Comparison of ENCODE assay signal across 17 cellular contexts in genomic region chr7:137619181-137619580, GRCh38.
A peak's percentile ranks its signal among the peaks of the same experiment; 100 is the strongest.
DNase-seq lines count a peak whose midpoint lies in the region; ATAC-seq, FAIRE-seq and TF ChIP-seq lines count a peak whose summit lies in the region.
"Had no signal": no experiment of that assay in that cellular context is flagged by ENCODE, and none has a peak within 500 bp of the region (broad histone marks: within the 10 kb centered on the region; RNA-seq: fewer than 3 reads in every experiment).

No MANE protein-coding gene starts in this region.

- no peak overlapping the region for H2BK20ac ChIP-seq in IMR-90 (ENCODE audit: low read depth, low read length)

- no peak overlapping the region for H2AK9ac ChIP-seq in IMR-90 (replicated peaks; ENCODE audit: low read depth, low read length, poor library complexity)

- H3K79me2 ChIP-seq in HepG2 (ENCODE audit: insufficient read depth, low read length) = no peaks in the 10 kb centered on the region

- H3K27me3 ChIP-seq in IMR-90 (ENCODE audit: control insufficient read depth, insufficient read depth, low read length) (no peaks in the 10 kb centered on the region), HepG2 (ENCODE audit: control insufficient read depth in 1 of 2, insufficient read depth in 2 of 2, low read length in 2 of 2) (peaks cover 0 to 12% of the 10 kb centered on the region in 2 experiments; a peak in 1 of 5 replicates)

- peaks cover 24% of the 10 kb centered on the region for H3K4me1 Mint-ChIP-seq in WTC11
- H3K4me1 Mint-ChIP-seq: CD14-positive monocyte, IgD-negative memory B cell had no signal

- ATAC-seq in IMR-90 (ENCODE audit: low read depth) (no peak), WTC11 (no peak; the same call in 1 of the 2 replicates), HepG2 (no peak)
- ATAC-seq: A549; CD8-positive, alpha-beta T cell had no signal

- H4K91ac ChIP-seq in IMR-90 (ENCODE audit: insufficient read depth, low read depth, low read length) = no peak overlapping the region

- H3K36me3 ChIP-seq in IMR-90 (ENCODE audit: control insufficient read depth, insufficient read depth, low read length) (no peaks in the 10 kb centered on the region), HepG2 (replicated peaks in 1 of 2; ENCODE audit: control insufficient read depth in 1 of 2, insufficient read depth in 2 of 2, low read length in 2 of 2) (no peaks in the 10 kb centered on the region)
- H3K36me3 ChIP-seq: HAP-1 had no signal

- TF ChIP-seq CTCF in IMR-90 (conservative IDR thresholded peaks at IDR 0.05; ENCODE audit: low read depth, low read length) (no peak), WTC11 (IDR thresholded peaks at IDR 0.05) (no peak), HepG2 (CRISPR knock-in tag; IDR thresholded peaks at IDR 0.05) (no peak)

- H2BK120ac ChIP-seq in IMR-90 (ENCODE audit: low read depth, low read length) = no peak overlapping the region

- no peaks in the 10 kb centered on the region for H3K27me3 Mint-ChIP-seq in WTC11 (ENCODE audit: low read depth)
- H3K27me3 Mint-ChIP-seq: IgD-negative memory B cell had no signal

- H3K14ac ChIP-seq in IMR-90 (replicated peaks; ENCODE audit: low read depth, low read length) = no peak overlapping the region; the same call in 1 of the 2 replicates

- no peak overlapping the region for H2AFZ ChIP-seq in IMR-90 (replicated peaks; ENCODE audit: low read length, poor library complexity)
- H2AFZ ChIP-seq in HepG2 (ENCODE audit: low read length) = no peak overlapping the region

- no peak overlapping the region for H3K4ac ChIP-seq in IMR-90 (ENCODE audit: low read depth, low read length)

- TF ChIP-seq POLR2A in IMR-90 (IDR thresholded peaks at IDR 0.05; ENCODE audit: low read depth, low read length) = no peak
- TF ChIP-seq POLR2A in HepG2 (IDR thresholded peaks at IDR 0.05; ENCODE audit: insufficient read depth in 1 of 2, low read depth in 2 of 2, low read length in 2 of 2) = no peak

- no peak overlapping the region for H3K27ac Mint-ChIP-seq in WTC11
- H3K27ac Mint-ChIP-seq: CD8-positive, alpha-beta T cell; IgD-negative memory B cell had no signal

- H2AK5ac ChIP-seq in IMR-90 (ENCODE audit: low read depth, low read length) = no peak overlapping the region

- no peak overlapping the region for H2BK15ac ChIP-seq in IMR-90 (ENCODE audit: low read depth, low read length)

- H3K27ac ChIP-seq in IMR-90 (ENCODE audit: insufficient read depth, low read length) = no peak overlapping the region
- H3K27ac ChIP-seq in HepG2 (ENCODE audit: extremely low read length, insufficient read depth, low read length) = no peak overlapping the region
- H3K27ac ChIP-seq: A549 had no signal

- no peaks in the 10 kb centered on the region for H3K36me3 Mint-ChIP-seq in WTC11
- H3K36me3 Mint-ChIP-seq: CD14-positive monocyte; CD8-positive, alpha-beta T cell; IgD-negative memory B cell had no signal

- H3K9me3 ChIP-seq in IMR-90 (ENCODE audit: control insufficient read depth, insufficient read depth, low read length) (no peaks in the 10 kb centered on the region), HepG2 (ENCODE audit: low read length) (no peaks in the 10 kb centered on the region)
- H3K9me3 ChIP-seq: A549 had no signal

- H3K18ac ChIP-seq in IMR-90 (ENCODE audit: low read depth, low read length) = no peak overlapping the region

- no peak overlapping the region for H4K5ac ChIP-seq in IMR-90 (ENCODE audit: low read depth, low read length)

- POLR2A ChIA-PET in IMR-90 (lab: Charles Lee; ENCODE audit: unreplicated experiment) = no interaction called here
- POLR2A ChIA-PET in WTC11 (lab: Charles Lee) = no interaction called here
- POLR2A ChIA-PET in HepG2 (lab: Yijun Ruan, JAX) = no interaction called here

- H3K9ac ChIP-seq in IMR-90 (ENCODE audit: low read depth, low read length) (no peak overlapping the region), HepG2 (ENCODE audit: insufficient read depth, low read depth, low read length) (no peak overlapping the region)

- H3K56ac ChIP-seq in IMR-90 (ENCODE audit: extremely low read depth, insufficient read depth, low read length) = no peak overlapping the region

- H3K4me2 ChIP-seq in IMR-90 (ENCODE audit: low read depth, low read length) (no peak overlapping the region), HepG2 (ENCODE audit: low read depth, low read length) (no peak overlapping the region)
- H3K4me2 ChIP-seq: A549 had no signal

- no CpG with 5 or more reads among the region's 1 CpG for WGBS in IMR-90 (ENCODE audit: extremely low coverage in 2 of 2, insufficient read length in 1 of 2), 2 experiments
- 0% methylated on average over 1 of the region's 1 CpG for WGBS in HepG2 (ENCODE audit: low lambda C conversion rate)

- no peaks in the 10 kb centered on the region for H3K79me1 ChIP-seq in IMR-90 (ENCODE audit: low read depth in 1 of 2, low read length in 2 of 2)

- intact Hi-C loops in IMR-90 (cut with micrococcal nuclease) = no loop called here
- intact Hi-C loops in HepG2 (cut with micrococcal nuclease; ENCODE audit: unreplicated experiment) = no loop called here

- 0 out of 2 replicates have a peak, but pooled peaks cover 2% of the 10 kb centered on the region for H3K9me1 ChIP-seq in IMR-90 (ENCODE audit: insufficient read depth, low read length)

- H3K4me1 ChIP-seq in IMR-90 (ENCODE audit: control insufficient read depth, insufficient read depth, low read length) (no peaks in the 10 kb centered on the region), HepG2 (ENCODE audit: insufficient read depth, low read length) (peaks cover 5% of the 10 kb centered on the region; the same call in 1 of the 2 replicates)
- H3K4me1 ChIP-seq: A549, HAP-1 had no signal

- H3K9me3 Mint-ChIP-seq in WTC11 = no peaks in the 10 kb centered on the region
- H3K9me3 Mint-ChIP-seq: CD8-positive, alpha-beta T cell; IgD-negative memory B cell had no signal

- dilution Hi-C loops in IMR-90 (cut with HindIII; ENCODE audit: low sequenced_read_pairs, unreplicated experiment) = loop anchor here (25.0 kb wide), 1 partner anchor 393 kb away; the partner anchor contains the start of gene CREB3L2

- 0 out of 2 replicates have a peak overlapping the region, but pooled peaks have one; percentile 20 for H3K23ac ChIP-seq in IMR-90 (ENCODE audit: low read depth, low read length)

- H4K20me1 ChIP-seq in IMR-90 (ENCODE audit: insufficient read depth, low read length) = no peaks in the 10 kb centered on the region
- H4K20me1 ChIP-seq in HepG2 (ENCODE audit: insufficient read depth, low read length) = no peaks in the 10 kb centered on the region

- DNase-seq in IMR-90 (no peak), astrocyte of the hippocampus (ENCODE audit: low read depth, low spot score) (peak; percentile 21), kidney glomerular epithelial cell (lab: John Stamatoyannopoulos, UW) (peak; percentile 43), WTC11 (ENCODE audit: low spot score) (no peak), NCI-H187 treated with DMSO at 0.1 percent for 48 hours (lab: John Stamatoyannopoulos, UW) (no peak), HepG2 (ENCODE audit: low spot score) (no peak), ACHN (no peak)
- DNase-seq: CD8-positive, alpha-beta T cell; COR-L47; DND-41; GDM1; GOT3 had no signal

- no peak for TF ChIP-seq EP300 in HepG2 (IDR thresholded peaks at IDR 0.05; ENCODE audit: low read depth in 2 of 2, low read length in 2 of 2)
- no peak for TF ChIP-seq EP300 in HepG2 (CRISPR knock-in tag; IDR thresholded peaks at IDR 0.05; ENCODE audit: borderline replicate concordance)

- in situ Hi-C loops in IMR-90 (cut with MboI; ENCODE audit: low sequenced_read_pairs) (loop anchor here (25.0 kb wide), 3 partner anchors 932 to 1507 kb away; no protein-coding TSS in a partner anchor), HepG2 (cut with HindIII; ENCODE audit: extremely low pct_ligation_motif_present, low pct_unique_long_range_greater_than_20kb) (no loop called here), ACHN (cut with HindIII; ENCODE audit: low pct_ligation_motif_present, low pct_unique_long_range_greater_than_20kb, low sequenced_read_pairs) (no loop called here)

- FAIRE-seq in HepG2 (lab: Jason Lieb, UNC) = no peak
- FAIRE-seq: A549, GM12892 had no signal

- CTCF ChIA-PET in IMR-90 (lab: Yijun Ruan, JAX) (no interaction called here), WTC11 (lab: Charles Lee) (interaction anchor here (0.7 kb wide), 1 partner anchor 13 kb away, joined by 3 read pairs; no protein-coding TSS in a partner anchor), HepG2 (lab: Yijun Ruan, JAX; ENCODE audit: low intra/inter-chr PET ratio, low total read pairs) (no interaction called here)

- H3K4me3 Mint-ChIP-seq in WTC11 = no peak overlapping the region
- H3K4me3 Mint-ChIP-seq: CD14-positive monocyte; CD8-positive, alpha-beta T cell; IgD-negative memory B cell had no signal

- no peak overlapping the region for H4K8ac ChIP-seq in IMR-90 (ENCODE audit: low read depth in 2 of 2, low read length in 2 of 2)

- H2BK5ac ChIP-seq in IMR-90 (ENCODE audit: low read depth, low read length, poor library complexity, severe bottlenecking) = no peak overlapping the region

- H3K4me3 ChIP-seq in IMR-90 (ENCODE audit: insufficient read depth, low read depth, low read length) (no peak overlapping the region), HepG2 (replicated peaks in 1 of 3; ENCODE audit: insufficient read depth in 1 of 3, low read depth in 2 of 3, low read length in 3 of 3) (no peak overlapping the region)
- H3K4me3 ChIP-seq: A549, HAP-1 had no signal

- no peak for TF ChIP-seq RAD21 in IMR-90 (IDR thresholded peaks at IDR 0.05; ENCODE audit: low read length)
- no peak for TF ChIP-seq RAD21 in HepG2 (CRISPR knock-in tag; IDR thresholded peaks at IDR 0.05)

- no TSS peak for BruUV-seq in IMR-90 (replicated peaks; lab: Mats Ljungman, UMichigan)
- BruUV-seq in HepG2 (replicated peaks; lab: Mats Ljungman, UMichigan) = no TSS peak

TF ChIP-seq in IMR-90, 13 proteins besides CTCF, POLR2A, EP300 and RAD21:
- TF ChIP-seq CEBPB (IDR thresholded peaks at IDR 0.05; ENCODE audit: low read depth, low read length) (no peak), BHLHE40 (IDR thresholded peaks at IDR 0.05; ENCODE audit: low read depth, low read length) (no peak), MAZ (IDR thresholded peaks at IDR 0.05; ENCODE audit: borderline replicate concordance, low read depth, low read length) (no peak), NFE2L2 (IDR thresholded peaks at IDR 0.05; ENCODE audit: low read depth, low read length) (no peak)

TF ChIP-seq in WTC11, 78 proteins besides CTCF, POLR2A, EP300 and RAD21 (continues in another document):
- TF ChIP-seq IRF1 (CRISPR knock-in tag; IDR thresholded peaks at IDR 0.05) = no peak

TF ChIP-seq in HepG2, 621 proteins besides CTCF, POLR2A, EP300 and RAD21 (continues in another document):
- TF ChIP-seq MBD4 (IDR thresholded peaks at IDR 0.05; ENCODE audit: borderline replicate concordance, low read length) (no peak), ARNT (IDR thresholded peaks at IDR 0.05) (no peak), KLF16 (CRISPR knock-in tag; IDR thresholded peaks at IDR 0.05) (no peak), TP53 (CRISPR knock-in tag; conservative IDR thresholded peaks at IDR 0.05) (no peak), XBP1 (CRISPR knock-in tag; IDR thresholded peaks at IDR 0.05) (no peak), ZFP36 (IDR thresholded peaks at IDR 0.05; ENCODE audit: borderline replicate concordance, low read depth, low read length, partially characterized antibody) (no peak), PHF8 (CRISPR knock-in tag; IDR thresholded peaks at IDR 0.05) (no peak), ZNF557 (CRISPR knock-in tag; IDR thresholded peaks at IDR 0.05) (no peak), HOXD1 (CRISPR knock-in tag; IDR thresholded peaks at IDR 0.05) (no peak), ATRX (CRISPR knock-in tag; IDR thresholded peaks at IDR 0.05; ENCODE audit: borderline replicate concordance) (no peak)

Comparison
In these comparisons a context has a peak if more than half of its experiments do, and no peak if none do; other contexts are left out.
1. DNase-seq: peak in astrocyte of the hippocampus (single experiment) and kidney glomerular epithelial cell (single experiment); none in IMR-90 (single experiment), WTC11 (single experiment), NCI-H187 treated with DMSO at 0.1 percent for 48 hours (single experiment), HepG2 (single experiment) and ACHN (single experiment).